ENCODE assay signal across 22 cellular contexts in the genomic region with DNA sequence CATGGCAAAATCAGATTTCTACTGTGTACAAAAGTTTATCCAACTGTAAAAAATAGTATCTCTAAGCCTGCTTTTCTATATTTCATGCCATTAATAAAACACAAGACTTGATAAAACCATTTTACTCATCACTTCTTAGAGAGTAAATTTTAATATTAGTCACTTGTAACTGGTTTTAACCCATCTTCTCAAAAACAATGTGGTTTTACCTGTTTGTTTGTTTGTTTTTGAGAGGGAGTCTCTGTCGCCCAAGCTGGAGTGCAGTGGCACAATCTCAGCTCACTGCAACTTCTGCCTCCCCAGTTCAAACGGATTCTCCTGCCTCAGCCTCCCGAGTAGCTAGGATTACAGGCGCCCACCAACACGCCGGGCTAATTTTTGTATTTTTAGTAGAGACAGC. TPM values are rescaled to one million over a fixed set of nuclear protein-coding genes. Genes with fewer than 3 reads are reported as not detected.
A peak's percentile ranks its signal among the peaks of the same experiment; 100 is the strongest.
DNase-seq lines count a peak whose midpoint lies in the region; ATAC-seq and TF ChIP-seq lines count a peak whose summit lies in the region.
"Had no signal": no experiment of that assay in that cellular context is flagged by ENCODE, and none has a peak within 500 bp of the region (broad histone marks: within the 10 kb centered on the region; RNA-seq: fewer than 3 reads in every experiment).

No MANE protein-coding gene starts in this region.

- TF ChIP-seq CTCF in natural killer cell (IDR thresholded peaks at IDR 0.05), result no peak

- H3K9me3 Mint-ChIP-seq in natural killer cell, result no peaks in the 10 kb centered on the region
- H3K9me3 Mint-ChIP-seq in natural killer cell treated with Interleukin-12 subunit alpha and Interleukin-12 subunit beta and Interleukin-15 and Interleukin-18, amount 100 ng/mL, for 72 hours, result no peaks in the 10 kb centered on the region
- no peaks in the 10 kb centered on the region for H3K9me3 Mint-ChIP-seq in effector memory CD8-positive, alpha-beta T cell
- no peaks in the 10 kb centered on the region for H3K9me3 Mint-ChIP-seq in stimulated activated memory B cell treated with anti-CD40 and anti-IgM and Interleukin-4, amounts not matched to agents 10 μg/mL and 1 μg/mL and 100 μg/mL, for 72 hours

- no peaks in the 10 kb centered on the region for H3K36me3 Mint-ChIP-seq in natural killer cell
- no peaks in the 10 kb centered on the region for H3K36me3 Mint-ChIP-seq in natural killer cell treated with Interleukin-12 subunit alpha and Interleukin-12 subunit beta and Interleukin-15 and Interleukin-18, amount 100 ng/mL, for 72 hours
- H3K36me3 Mint-ChIP-seq in effector memory CD8-positive, alpha-beta T cell (ENCODE audit: insufficient read depth), result peaks cover 17% of the 10 kb centered on the region
- peaks cover 11% of the 10 kb centered on the region for H3K36me3 Mint-ChIP-seq in stimulated activated memory B cell treated with anti-CD40 and anti-IgM and Interleukin-4, amounts not matched to agents 10 μg/mL and 1 μg/mL and 100 μg/mL, for 72 hours

- H3K27me3 Mint-ChIP-seq in natural killer cell (ENCODE audit: low read depth in 2 of 2), result no peaks in the 10 kb centered on the region
- no peaks in the 10 kb centered on the region for H3K27me3 Mint-ChIP-seq in natural killer cell treated with Interleukin-12 subunit alpha and Interleukin-12 subunit beta and Interleukin-15 and Interleukin-18, amount 100 ng/mL, for 72 hours
- H3K27me3 Mint-ChIP-seq in effector memory CD8-positive, alpha-beta T cell, result no peaks in the 10 kb centered on the region
- no peaks in the 10 kb centered on the region for H3K27me3 Mint-ChIP-seq in stimulated activated memory B cell treated with anti-CD40 and anti-IgM and Interleukin-4, amounts not matched to agents 10 μg/mL and 1 μg/mL and 100 μg/mL, for 72 hours

- no peak overlapping the region for H3K4me3 Mint-ChIP-seq in natural killer cell
- H3K4me3 Mint-ChIP-seq in natural killer cell treated with Interleukin-12 subunit alpha and Interleukin-12 subunit beta and Interleukin-15 and Interleukin-18, amount 100 ng/mL, for 72 hours, result no peak overlapping the region
- peak overlapping the region; percentile 3 to 30 for H3K4me3 Mint-ChIP-seq in effector memory CD8-positive, alpha-beta T cell
- H3K4me3 Mint-ChIP-seq in stimulated activated memory B cell treated with anti-CD40 and anti-IgM and Interleukin-4, amounts not matched to agents 10 μg/mL and 1 μg/mL and 100 μg/mL, for 72 hours, result no peak overlapping the region

- H3K27ac Mint-ChIP-seq in natural killer cell, result peak overlapping the region; percentile 59 to 68
- peak overlapping the region in 1 of 2 donors; percentile 17 for H3K27ac Mint-ChIP-seq in natural killer cell treated with Interleukin-12 subunit alpha and Interleukin-12 subunit beta and Interleukin-15 and Interleukin-18, amount 100 ng/mL, for 72 hours
- peak overlapping the region; percentile 30 to 54 for H3K27ac Mint-ChIP-seq in effector memory CD8-positive, alpha-beta T cell
- H3K27ac Mint-ChIP-seq in stimulated activated memory B cell treated with anti-CD40 and anti-IgM and Interleukin-4, amounts not matched to agents 10 μg/mL and 1 μg/mL and 100 μg/mL, for 72 hours, result peak overlapping the region; percentile 63

- no peak for DNase-seq in activated CD4-positive, CD25-positive, alpha-beta regulatory T cell treated with anti-CD3 and anti-CD28 coated beads, Interleukin-2, amount 50 U/mL, for 72 hours
- no peak for DNase-seq in natural killer cell
- no peak for DNase-seq in natural killer cell treated with Interleukin-12 subunit alpha and Interleukin-12 subunit beta and Interleukin-15 and Interleukin-18, amount 100 ng/mL, for 72 hours (ENCODE audit: low spot score)
- DNase-seq in effector memory CD8-positive, alpha-beta T cell, result no peak
- DNase-seq: activated CD4-positive, alpha-beta T cell treated with anti-CD3 and anti-CD28 coated beads for 1 hour; activated CD8-positive, alpha-beta memory T cell treated with anti-CD3 and anti-CD28 coated beads, Interleukin-2, amount 50 U/mL, for 48 hours; COR-L47; DND-41; esophagus squamous epithelium; GM23248; Kasumi-1; NCI-H187; NCI-H226; NCI-H748 treated with DMSO at 0.1 percent for 48 hours; occipital lobe; stimulated activated CD4-positive, alpha-beta T cell treated with anti-CD3 and anti-CD28 coated beads, Interleukin-2, amount 100 ng/mL, for 24 hours; stimulated activated naive CD4-positive, alpha-beta T cell treated with Interleukin-2 at 50 U/mL for 16 hours; transverse colon had no signal

- peaks cover 43 to 50% of the 10 kb centered on the region in 2 donors for H3K4me1 Mint-ChIP-seq in natural killer cell
- H3K4me1 Mint-ChIP-seq in natural killer cell treated with Interleukin-12 subunit alpha and Interleukin-12 subunit beta and Interleukin-15 and Interleukin-18, amount 100 ng/mL, for 72 hours (ENCODE audit: low read depth in 2 of 2), result peaks cover 25 to 38% of the 10 kb centered on the region in 2 donors
- H3K4me1 Mint-ChIP-seq in effector memory CD8-positive, alpha-beta T cell (ENCODE audit: low read depth in 2 of 2), result peaks cover 30 to 53% of the 10 kb centered on the region in 2 donors
- H3K4me1 Mint-ChIP-seq in stimulated activated memory B cell treated with anti-CD40 and anti-IgM and Interleukin-4, amounts not matched to agents 10 μg/mL and 1 μg/mL and 100 μg/mL, for 72 hours, result peaks cover 58% of the 10 kb centered on the region

- intact Hi-C loops in natural killer cell (cut with micrococcal nuclease), result no loop called here

- peak; percentile 17 to 38 for ATAC-seq in activated CD4-positive, CD25-positive, alpha-beta regulatory T cell treated with anti-CD3 and anti-CD28 coated beads, Interleukin-2, amount 50 U/mL, for 24 hours
- no peak for ATAC-seq in natural killer cell
- no peak for ATAC-seq in natural killer cell treated with Interleukin-12 subunit alpha and Interleukin-12 subunit beta and Interleukin-15 and Interleukin-18, amount 100 ng/mL, for 72 hours
- no peak for ATAC-seq in effector memory CD8-positive, alpha-beta T cell (replicated peaks)
- ATAC-seq in stimulated activated memory B cell treated with anti-CD40 and anti-IgM and Interleukin-4, amounts not matched to agents 10 μg/mL and 1 μg/mL and 100 μg/mL, for 72 hours, result no peak
- ATAC-seq in GM18517 (IDR thresholded peaks at IDR 0.05; ENCODE audit: unreplicated experiment), result no peak
- no peak for ATAC-seq in HG03432 (IDR thresholded peaks at IDR 0.05; ENCODE audit: unreplicated experiment)

RNA-seq across cellular contexts. Expression of gene UBE2G1, which starts 32.1 kb away (rescaled TPM):
- total RNA-seq in natural killer cell, result 10 to 100 TPM; 58.2 to 76.4 (median 64.7) TPM
- 10 to 100 TPM; 55.3 to 82.5 TPM for total RNA-seq in natural killer cell treated with Interleukin-12 subunit alpha and Interleukin-12 subunit beta and Interleukin-15 and Interleukin-18, amount 100 ng/mL, for 72 hours

Comparison
In these comparisons a context has a peak if more than half of its experiments do, and no peak if none do; other contexts are left out.
1. ATAC-seq: peak in activated CD4-positive, CD25-positive, alpha-beta regulatory T cell treated with anti-CD3 and anti-CD28 coated beads, Interleukin-2, amount 50 U/mL, for 24 hours (2 of 2); none in natural killer cell (0 of 3), natural killer cell treated with Interleukin-12 subunit alpha and Interleukin-12 subunit beta and Interleukin-15 and Interleukin-18, amount 100 ng/mL, for 72 hours (0 of 2), effector memory CD8-positive, alpha-beta T cell (single experiment), stimulated activated memory B cell treated with anti-CD40 and anti-IgM and Interleukin-4, amounts not matched to agents 10 μg/mL and 1 μg/mL and 100 μg/mL, for 72 hours (single experiment), GM18517 (single experiment) and HG03432 (single experiment).
2. H3K4me3 Mint-ChIP-seq: peak in effector memory CD8-positive, alpha-beta T cell (2 of 2); none in natural killer cell (single experiment), natural killer cell treated with Interleukin-12 subunit alpha and Interleukin-12 subunit beta and Interleukin-15 and Interleukin-18, amount 100 ng/mL, for 72 hours (single experiment) and stimulated activated memory B cell treated with anti-CD40 and anti-IgM and Interleukin-4, amounts not matched to agents 10 μg/mL and 1 μg/mL and 100 μg/mL, for 72 hours (single experiment).